In the genomic region with DNA sequence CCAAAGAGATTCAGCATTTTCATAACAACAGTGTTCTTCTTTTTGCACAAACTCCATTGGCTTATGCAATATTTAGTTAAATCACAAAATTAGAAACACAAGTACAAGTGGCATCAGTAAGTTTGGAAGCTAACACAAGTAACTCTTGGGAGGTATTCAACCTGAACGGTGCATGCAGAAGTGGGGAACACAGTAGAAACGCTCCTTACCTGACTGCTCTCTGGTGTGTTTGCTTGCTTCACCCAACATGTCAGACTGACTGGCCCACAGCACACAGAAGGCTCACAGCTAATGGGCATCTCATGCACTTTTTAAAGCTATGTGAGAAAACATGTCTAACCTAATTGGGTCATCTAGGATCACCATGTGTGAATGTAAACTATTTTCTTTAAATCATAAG, we compare ENCODE assay signal across 9 cellular contexts.
"Had no signal": no experiment of that assay in that cellular context is flagged by ENCODE, and none has a peak within 500 bp of the region (broad histone marks: within the 10 kb centered on the region; RNA-seq: fewer than 3 reads in every experiment).

No MANE protein-coding gene starts in this region.

- ATAC-seq: HCT116, HepG2 had no signal

- H3K27ac Mint-ChIP-seq: HFFc6, IgD-negative memory B cell had no signal

- H3K4me1 Mint-ChIP-seq: IgD-negative memory B cell had no signal

- H3K4me3 Mint-ChIP-seq: HFFc6, IgD-negative memory B cell had no signal

- H3K9ac ChIP-seq: GM23248 had no signal

- H3K9me3 Mint-ChIP-seq: HFFc6, IgD-negative memory B cell had no signal

- DNase-seq: GM23248, GOT3, H7, HFFc6 had no signal

- H2AFZ ChIP-seq: GM23248 had no signal

- H3K36me3 ChIP-seq: HAP-1 had no signal

- H3K4me1 ChIP-seq: HAP-1 had no signal

- H3K4me3 ChIP-seq: GM23248, HAP-1 had no signal

- H3K9me3 ChIP-seq: HAP-1 had no signal

- H3K36me3 Mint-ChIP-seq: IgD-negative memory B cell had no signal

- H3K27ac ChIP-seq: GM23248, HL-60 had no signal
